ENCODE assay signal across 1 cellular context in genomic region chr2:32960647-32961403, GRCh38.
A peak's percentile ranks its signal among the peaks of the same experiment; 100 is the strongest.
TF ChIP-seq lines count a peak whose summit lies in the region.

No MANE protein-coding gene starts in this region.

TF ChIP-seq in K562, 482 proteins besides CTCF, POLR2A, EP300 and RAD21 (continued from another document and continues in another):
- peak; percentile 90 for TF ChIP-seq SMAD4 (CRISPR knock-in tag; conservative IDR thresholded peaks at IDR 0.05)
- TF ChIP-seq FOXM1 (IDR thresholded peaks at IDR 0.05; ENCODE audit: low read depth) = peak; percentile 92
- TF ChIP-seq FOXM1 (CRISPR knock-in tag; IDR thresholded peaks at IDR 0.05; ENCODE audit: low read depth) = no peak
- TF ChIP-seq CBFB (CRISPR knock-in tag; IDR thresholded peaks at IDR 0.05) = no peak
- no peak; the same call in 1 of the 2 replicates for TF ChIP-seq BMI1 (IDR thresholded peaks at IDR 0.05; ENCODE audit: low read length)
- peak; percentile 91 for TF ChIP-seq ZFX (CRISPR knock-in tag; IDR thresholded peaks at IDR 0.05)
- no peak for TF ChIP-seq PURB (CRISPR knock-in tag; IDR thresholded peaks at IDR 0.05; ENCODE audit: low read depth)
- TF ChIP-seq EZH2 (IDR thresholded peaks at IDR 0.05; ENCODE audit: borderline replicate concordance, low read depth, low read length) = no peak
- TF ChIP-seq CBFA2T2 (conservative IDR thresholded peaks at IDR 0.05) = peak; percentile 97
- TF ChIP-seq NCOR1 (IDR thresholded peaks at IDR 0.05) = peak; percentile 96
- TF ChIP-seq CBX8 (IDR thresholded peaks at IDR 0.05; ENCODE audit: borderline replicate concordance, extremely low read depth, low read depth, low read length, poor library complexity, severe bottlenecking) = no peak
- TF ChIP-seq DMBX1 (CRISPR knock-in tag; IDR thresholded peaks at IDR 0.05; ENCODE audit: borderline replicate concordance) = peak; percentile 15; the same call in 1 of the 2 replicates
- TF ChIP-seq HDAC2 (IDR thresholded peaks at IDR 0.05) = peak; percentile 79
- TF ChIP-seq MTA2 (IDR thresholded peaks at IDR 0.05; ENCODE audit: low read depth) = peak; percentile 91
- TF ChIP-seq HDAC1 (IDR thresholded peaks at IDR 0.05) = peak; percentile 13 to 81; a peak in 3 of 4 replicates
- TF ChIP-seq TCFL5 (CRISPR knock-in tag; conservative IDR thresholded peaks at IDR 0.05) = no peak
- no peak for TF ChIP-seq MXI1 (IDR thresholded peaks at IDR 0.05; ENCODE audit: low read depth, low read length)
- TF ChIP-seq TEAD2 (tag; IDR thresholded peaks at IDR 0.05) = no peak
- no peak for TF ChIP-seq GTF2F1 (IDR thresholded peaks at IDR 0.05; ENCODE audit: low read depth, low read length)
- TF ChIP-seq, protein P1, sequence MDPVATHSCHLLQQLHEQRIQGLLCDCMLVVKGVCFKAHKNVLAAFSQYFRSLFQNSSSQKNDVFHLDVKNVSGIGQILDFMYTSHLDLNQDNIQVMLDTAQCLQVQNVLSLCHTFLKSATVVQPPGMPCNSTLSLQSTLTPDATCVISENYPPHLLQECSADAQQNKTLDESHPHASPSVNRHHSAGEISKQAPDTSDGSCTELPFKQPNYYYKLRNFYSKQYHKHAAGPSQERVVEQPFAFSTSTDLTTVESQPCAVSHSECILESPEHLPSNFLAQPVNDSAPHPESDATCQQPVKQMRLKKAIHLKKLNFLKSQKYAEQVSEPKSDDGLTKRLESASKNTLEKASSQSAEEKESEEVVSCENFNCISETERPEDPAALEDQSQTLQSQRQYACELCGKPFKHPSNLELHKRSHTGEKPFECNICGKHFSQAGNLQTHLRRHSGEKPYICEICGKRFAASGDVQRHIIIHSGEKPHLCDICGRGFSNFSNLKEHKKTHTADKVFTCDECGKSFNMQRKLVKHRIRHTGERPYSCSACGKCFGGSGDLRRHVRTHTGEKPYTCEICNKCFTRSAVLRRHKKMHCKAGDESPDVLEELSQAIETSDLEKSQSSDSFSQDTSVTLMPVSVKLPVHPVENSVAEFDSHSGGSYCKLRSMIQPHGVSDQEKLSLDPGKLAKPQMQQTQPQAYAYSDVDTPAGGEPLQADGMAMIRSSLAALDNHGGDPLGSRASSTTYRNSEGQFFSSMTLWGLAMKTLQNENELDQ (CRISPR knock-in tag; IDR thresholded peaks at IDR 0.05; ENCODE audit: borderline replicate concordance) = no peak
- TF ChIP-seq PBX2 (CRISPR knock-in tag; IDR thresholded peaks at IDR 0.05; ENCODE audit: low read depth) = no peak
- TF ChIP-seq PBX2 (tag; conservative IDR thresholded peaks at IDR 0.05; ENCODE audit: low read depth) = peak; percentile 79
- TF ChIP-seq SRSF9 (IDR thresholded peaks at IDR 0.05; ENCODE audit: borderline replicate concordance, low read depth, low read length) = no peak
- TF ChIP-seq DPF2 (IDR thresholded peaks at IDR 0.05) = peak; percentile 98
- TF ChIP-seq, protein P2, sequence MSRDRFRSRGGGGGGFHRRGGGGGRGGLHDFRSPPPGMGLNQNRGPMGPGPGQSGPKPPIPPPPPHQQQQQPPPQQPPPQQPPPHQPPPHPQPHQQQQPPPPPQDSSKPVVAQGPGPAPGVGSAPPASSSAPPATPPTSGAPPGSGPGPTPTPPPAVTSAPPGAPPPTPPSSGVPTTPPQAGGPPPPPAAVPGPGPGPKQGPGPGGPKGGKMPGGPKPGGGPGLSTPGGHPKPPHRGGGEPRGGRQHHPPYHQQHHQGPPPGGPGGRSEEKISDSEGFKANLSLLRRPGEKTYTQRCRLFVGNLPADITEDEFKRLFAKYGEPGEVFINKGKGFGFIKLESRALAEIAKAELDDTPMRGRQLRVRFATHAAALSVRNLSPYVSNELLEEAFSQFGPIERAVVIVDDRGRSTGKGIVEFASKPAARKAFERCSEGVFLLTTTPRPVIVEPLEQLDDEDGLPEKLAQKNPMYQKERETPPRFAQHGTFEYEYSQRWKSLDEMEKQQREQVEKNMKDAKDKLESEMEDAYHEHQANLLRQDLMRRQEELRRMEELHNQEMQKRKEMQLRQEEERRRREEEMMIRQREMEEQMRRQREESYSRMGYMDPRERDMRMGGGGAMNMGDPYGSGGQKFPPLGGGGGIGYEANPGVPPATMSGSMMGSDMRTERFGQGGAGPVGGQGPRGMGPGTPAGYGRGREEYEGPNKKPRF (IDR thresholded peaks at IDR 0.05; ENCODE audit: low read depth, low read length) = no peak
- TF ChIP-seq U2AF1 (optimal IDR thresholded peaks at IDR 0.05; ENCODE audit: low read depth, low read length) = no peak
- peak; percentile 92 for TF ChIP-seq HMBOX1 (IDR thresholded peaks at IDR 0.05)
- TF ChIP-seq ZNF146 (CRISPR knock-in tag; IDR thresholded peaks at IDR 0.05; ENCODE audit: unreplicated experiment) = no peak
- no peak for TF ChIP-seq ELK1 (CRISPR knock-in tag; IDR thresholded peaks at IDR 0.05)
- TF ChIP-seq ZNF583 (CRISPR knock-in tag; IDR thresholded peaks at IDR 0.05) = no peak
- TF ChIP-seq NR2C1 (IDR thresholded peaks at IDR 0.05) = peak; percentile 10; the same call in 1 of the 2 replicates
- TF ChIP-seq NR2C1 (tag; IDR thresholded peaks at IDR 0.05) = peak; percentile 69; the same call in 1 of the 2 replicates
- TF ChIP-seq EHMT2 (IDR thresholded peaks at IDR 0.05) = peak; percentile 95
- peak; percentile 97 for TF ChIP-seq TCF3 (CRISPR knock-in tag; IDR thresholded peaks at IDR 0.05)
- TF ChIP-seq EP400 (IDR thresholded peaks at IDR 0.05) = no peak; the same call in 1 of the 2 replicates
- peak; percentile 87 for TF ChIP-seq LEF1 (IDR thresholded peaks at IDR 0.05)
- TF ChIP-seq ETV6 (IDR thresholded peaks at IDR 0.05; ENCODE audit: borderline replicate concordance in 1 of 2, low read depth in 2 of 2, low read length in 1 of 2) = peak in 1 of 2 experiments; percentile 28; a peak in 1 of 4 replicates
- no peak for TF ChIP-seq ETV6 (CRISPR knock-in tag; IDR thresholded peaks at IDR 0.05; ENCODE audit: borderline replicate concordance)
- TF ChIP-seq, protein P3, sequence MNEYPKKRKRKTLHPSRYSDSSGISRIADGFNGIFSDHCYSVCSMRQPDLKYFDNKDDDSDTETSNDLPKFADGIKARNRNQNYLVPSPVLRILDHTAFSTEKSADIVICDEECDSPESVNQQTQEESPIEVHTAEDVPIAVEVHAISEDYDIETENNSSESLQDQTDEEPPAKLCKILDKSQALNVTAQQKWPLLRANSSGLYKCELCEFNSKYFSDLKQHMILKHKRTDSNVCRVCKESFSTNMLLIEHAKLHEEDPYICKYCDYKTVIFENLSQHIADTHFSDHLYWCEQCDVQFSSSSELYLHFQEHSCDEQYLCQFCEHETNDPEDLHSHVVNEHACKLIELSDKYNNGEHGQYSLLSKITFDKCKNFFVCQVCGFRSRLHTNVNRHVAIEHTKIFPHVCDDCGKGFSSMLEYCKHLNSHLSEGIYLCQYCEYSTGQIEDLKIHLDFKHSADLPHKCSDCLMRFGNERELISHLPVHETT (CRISPR knock-in tag; conservative IDR thresholded peaks at IDR 0.05 in 1 of 2, IDR thresholded peaks at IDR 0.05 in 1 of 2) = peak in 1 of 2 experiments; percentile 70; a peak in 2 of 4 replicates
- TF ChIP-seq ZNF175 (CRISPR knock-in tag; IDR thresholded peaks at IDR 0.05; ENCODE audit: low read depth) = peak; percentile 46; the same call in 1 of the 2 replicates
- no peak for TF ChIP-seq ZNF277 (CRISPR knock-in tag; IDR thresholded peaks at IDR 0.05; ENCODE audit: borderline replicate concordance)
- TF ChIP-seq ZNF41 (CRISPR knock-in tag; conservative IDR thresholded peaks at IDR 0.05) = no peak
- 0 out of 2 replicates have a peak, but pooled peaks have one; percentile 69 for TF ChIP-seq ZNF589 (CRISPR knock-in tag; IDR thresholded peaks at IDR 0.05; ENCODE audit: low read depth)
- peak; percentile 67 for TF ChIP-seq SMAD1 (IDR thresholded peaks at IDR 0.05; ENCODE audit: low read depth, low read length, partially characterized antibody)
- peak; percentile 98 for TF ChIP-seq ARID1B (IDR thresholded peaks at IDR 0.05)
- peak; percentile 95 for TF ChIP-seq SOX6 (IDR thresholded peaks at IDR 0.05)
- TF ChIP-seq, protein P4, sequence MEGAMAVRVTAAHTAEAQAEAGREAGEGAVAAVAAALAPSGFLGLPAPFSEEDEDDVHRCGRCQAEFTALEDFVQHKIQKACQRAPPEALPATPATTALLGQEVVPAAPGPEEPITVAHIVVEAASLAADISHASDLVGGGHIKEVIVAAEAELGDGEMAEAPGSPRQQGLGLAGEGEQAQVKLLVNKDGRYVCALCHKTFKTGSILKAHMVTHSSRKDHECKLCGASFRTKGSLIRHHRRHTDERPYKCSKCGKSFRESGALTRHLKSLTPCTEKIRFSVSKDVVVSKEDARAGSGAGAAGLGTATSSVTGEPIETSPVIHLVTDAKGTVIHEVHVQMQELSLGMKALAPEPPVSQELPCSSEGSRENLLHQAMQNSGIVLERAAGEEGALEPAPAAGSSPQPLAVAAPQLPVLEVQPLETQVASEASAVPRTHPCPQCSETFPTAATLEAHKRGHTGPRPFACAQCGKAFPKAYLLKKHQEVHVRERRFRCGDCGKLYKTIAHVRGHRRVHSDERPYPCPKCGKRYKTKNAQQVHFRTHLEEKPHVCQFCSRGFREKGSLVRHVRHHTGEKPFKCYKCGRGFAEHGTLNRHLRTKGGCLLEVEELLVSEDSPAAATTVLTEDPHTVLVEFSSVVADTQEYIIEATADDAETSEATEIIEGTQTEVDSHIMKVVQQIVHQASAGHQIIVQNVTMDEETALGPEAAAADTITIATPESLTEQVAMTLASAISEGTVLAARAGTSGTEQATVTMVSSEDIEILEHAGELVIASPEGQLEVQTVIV (CRISPR knock-in tag; IDR thresholded peaks at IDR 0.05; ENCODE audit: borderline replicate concordance) = no peak
- TF ChIP-seq PRDM10 (IDR thresholded peaks at IDR 0.05; ENCODE audit: partially characterized antibody) = peak; percentile 53
- TF ChIP-seq KLF1 (tag; IDR thresholded peaks at IDR 0.05) = no peak
- TF ChIP-seq PML (IDR thresholded peaks at IDR 0.05; ENCODE audit: low read length) = peak; percentile 95
- TF ChIP-seq NFATC3 (IDR thresholded peaks at IDR 0.05) = no peak
- TF ChIP-seq SMAD2 (IDR thresholded peaks at IDR 0.05; ENCODE audit: low read depth, low read length) = no peak
